15 cellular contexts compared by ENCODE assay signal in the genomic region with DNA sequence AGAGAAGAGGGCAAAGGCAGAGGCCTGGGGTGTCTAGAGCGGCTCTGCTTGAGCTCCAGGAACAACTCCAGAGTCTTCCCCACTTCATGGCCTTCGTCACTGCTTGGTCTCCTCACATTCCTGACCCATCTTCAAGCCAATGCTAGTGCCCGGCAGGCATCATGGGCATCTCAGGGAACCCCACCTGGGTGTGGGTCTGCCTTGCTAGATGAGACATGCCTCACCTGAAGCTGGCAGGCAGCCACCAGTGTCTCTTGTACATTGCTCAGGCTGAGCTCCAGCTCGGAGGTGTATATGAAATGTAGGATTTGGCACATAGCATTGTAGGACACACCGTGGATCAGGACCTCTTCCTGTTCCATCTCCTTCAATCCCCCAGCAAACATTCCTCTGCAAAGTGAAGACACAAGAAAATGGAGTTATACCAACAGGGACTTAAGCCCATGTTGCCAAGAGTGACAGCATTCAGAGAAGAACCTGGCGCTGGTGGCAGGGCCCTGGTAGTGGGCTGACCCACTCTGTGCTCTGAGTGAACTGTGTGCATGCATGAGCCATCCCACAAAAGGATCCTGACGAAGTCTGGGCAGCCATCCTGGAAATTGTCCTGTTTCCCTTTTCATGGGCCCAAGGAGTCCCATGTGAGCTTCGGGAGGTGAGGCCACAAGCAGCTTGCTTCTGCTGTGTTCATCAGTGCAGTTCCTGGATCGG. TPM values are rescaled to one million over a fixed set of nuclear protein-coding genes. Genes with fewer than 3 reads are reported as not detected.
DNase-seq lines count a peak whose midpoint lies in the region; ATAC-seq and TF ChIP-seq lines count a peak whose summit lies in the region.
"Had no signal": no experiment of that assay in that cellular context is flagged by ENCODE, and none has a peak within 500 bp of the region (broad histone marks: within the 10 kb centered on the region; RNA-seq: fewer than 3 reads in every experiment).

No MANE protein-coding gene starts in this region.

- no peak for TF ChIP-seq POLR2A in spleen (IDR thresholded peaks at IDR 0.05)

- peaks cover 6% of the 10 kb centered on the region for H3K36me3 ChIP-seq in CD8-positive, alpha-beta T cell (ENCODE audit: insufficient read depth, low read length)
- H3K36me3 ChIP-seq in spleen: peaks cover 0 to 32% (median 13%) of the 10 kb centered on the region in 6 donors

- peaks cover 32% of the 10 kb centered on the region for H3K4me1 ChIP-seq in CD8-positive, alpha-beta T cell (ENCODE audit: insufficient read depth, low read length)
- H3K4me1 ChIP-seq in spleen: peaks cover 0 to 18% (median 1%) of the 10 kb centered on the region in 6 donors

- POLR2A ChIA-PET in CD8-positive, alpha-beta T cell (lab: Charles Lee): interaction anchor here (0.9 to 1.4 kb wide), 3 partner anchors 13 to 23 kb away, joined by 3 to 4 read pairs (median 3); no protein-coding TSS in a partner anchor
- POLR2A ChIA-PET in T-cell (lab: Charles Lee): no interaction called here

- no peak for DNase-seq in CD8-positive, alpha-beta T cell
- DNase-seq in T-cell: no peak
- DNase-seq in epithelial cell of esophagus (ENCODE audit: low read depth): peak; percentile 16
- peak; percentile 45 for DNase-seq in spleen
- no peak for DNase-seq in NCI-H446 treated with DMSO at 0.1 percent for 48 hours (lab: John Stamatoyannopoulos, UW)
- no peak for DNase-seq in epidermal melanocyte (ENCODE audit: insufficient read length, low spot score)
- DNase-seq: CD4-positive, alpha-beta T cell; COR-L47; DND-41; GDM1; GM23248 had no signal

- no peak overlapping the region for H3K4me3 Mint-ChIP-seq in CD8-positive, alpha-beta T cell
- no peak overlapping the region for H3K4me3 Mint-ChIP-seq in T-cell
- H3K4me3 Mint-ChIP-seq: B cell; CD4-positive, alpha-beta T cell; IgD-negative memory B cell had no signal

- no peaks in the 10 kb centered on the region for H3K27me3 ChIP-seq in CD8-positive, alpha-beta T cell (ENCODE audit: insufficient read depth, low read length)
- no peaks in the 10 kb centered on the region for H3K27me3 ChIP-seq in spleen (replicated peaks in 1 of 7)

- no peak overlapping the region for H3K27ac ChIP-seq in CD8-positive, alpha-beta T cell (ENCODE audit: low read depth, low read length)
- H3K27ac ChIP-seq in spleen: no peak overlapping the region
- H3K27ac ChIP-seq: GM23248 had no signal

- 93 to 98% (median 96%) methylated on average over 9 of the region's 9 CpGs for WGBS in spleen, 5 donors

- no peaks in the 10 kb centered on the region for H3K9me3 Mint-ChIP-seq in CD8-positive, alpha-beta T cell
- no peaks in the 10 kb centered on the region for H3K9me3 Mint-ChIP-seq in T-cell
- H3K9me3 Mint-ChIP-seq: CD4-positive, alpha-beta T cell had no signal

- no peak overlapping the region for H3K4me3 ChIP-seq in CD8-positive, alpha-beta T cell (ENCODE audit: low read depth, low read length)
- H3K4me3 ChIP-seq in epithelial cell of esophagus (ENCODE audit: low read length) (no peak overlapping the region), spleen (no peak overlapping the region)
- H3K4me3 ChIP-seq: GM23248 had no signal

- no peaks in the 10 kb centered on the region for H3K27me3 Mint-ChIP-seq in CD8-positive, alpha-beta T cell (ENCODE audit: low read depth)
- H3K27me3 Mint-ChIP-seq in T-cell: no peaks in the 10 kb centered on the region
- H3K27me3 Mint-ChIP-seq: B cell; CD4-positive, alpha-beta T cell; IgD-negative memory B cell had no signal

- H3K36me3 Mint-ChIP-seq in CD8-positive, alpha-beta T cell: peaks cover 25% of the 10 kb centered on the region
- H3K36me3 Mint-ChIP-seq in T-cell: peaks cover 20% of the 10 kb centered on the region

- peak overlapping the region; percentile 60 for H3K27ac Mint-ChIP-seq in CD8-positive, alpha-beta T cell
- H3K27ac Mint-ChIP-seq in T-cell: peak overlapping the region; percentile 61 to 62
- H3K27ac Mint-ChIP-seq: CD4-positive, alpha-beta T cell had no signal

- CTCF ChIA-PET in CD8-positive, alpha-beta T cell (lab: Charles Lee): interaction anchor here (0.6 to 1.0 kb wide), 2 partner anchors 14 to 53 kb away, joined by 3 read pairs; no protein-coding TSS in a partner anchor
- CTCF ChIA-PET in T-cell (lab: Charles Lee): no interaction called here

- H3K9me3 ChIP-seq in CD8-positive, alpha-beta T cell (ENCODE audit: low read length): no peaks in the 10 kb centered on the region
- no peaks in the 10 kb centered on the region for H3K9me3 ChIP-seq in spleen

- TF ChIP-seq CTCF in CD8-positive, alpha-beta T cell (IDR thresholded peaks at IDR 0.05): no peak
- no peak for TF ChIP-seq CTCF in epithelial cell of esophagus (IDR thresholded peaks at IDR 0.05; ENCODE audit: insufficient read depth, low read depth, low read length, missing control alignments)
- TF ChIP-seq CTCF in spleen (IDR thresholded peaks at IDR 0.05 in 8 of 11, conservative IDR thresholded peaks at IDR 0.05 in 3 of 11): no peak

- peaks cover 38% of the 10 kb centered on the region for H3K4me1 Mint-ChIP-seq in CD8-positive, alpha-beta T cell (ENCODE audit: low read depth)
- H3K4me1 Mint-ChIP-seq in T-cell: peaks cover 41 to 64% (median 50%) of the 10 kb centered on the region in 3 donors

- intact Hi-C loops in CD8-positive, alpha-beta T cell (cut with DNase I, micrococcal nuclease): no loop called here
- intact Hi-C loops in spleen (cut with DNase I; ENCODE audit: low total_unique reads): no loop called here

- ATAC-seq in CD8-positive, alpha-beta T cell: no peak
- ATAC-seq in T-cell (replicated peaks in 1 of 4): no peak
- no peak for ATAC-seq in GM21737 (IDR thresholded peaks at IDR 0.05; ENCODE audit: unreplicated experiment)
- ATAC-seq: HCT116 had no signal

RNA-seq across cellular contexts. Expression of gene KLHL22, which starts 24.3 kb away (rescaled TPM):
- 10 to 100 TPM; 24.6 to 27.3 TPM for total RNA-seq in CD8-positive, alpha-beta T cell
- total RNA-seq in T-cell (10 to 100 TPM; 42.0 to 57.8 (median 47.1) TPM), spleen (10 to 100 TPM; 20.9 to 40.6 (median 36.0) TPM)
- 10 to 100 TPM; 14.0 to 20.8 (median 15.4) TPM for polyA plus RNA-seq in spleen

RNA-seq across cellular contexts. Expression of gene SCARF2, which starts 33.7 kb away (rescaled TPM):
- 1 to 10 TPM; 2.6 to 2.7 TPM for total RNA-seq in CD8-positive, alpha-beta T cell
- 1 to 10 TPM; 1.6 to 3.1 (median 2.9) TPM for total RNA-seq in T-cell
- 10 to 100 TPM in 5 of 7 donors, 1 to 10 TPM in 2; 7.1 to 18.0 (median 10.6) TPM for total RNA-seq in spleen
- polyA plus RNA-seq in spleen: 1 to 10 TPM; 1.1 to 3.0 (median 1.2) TPM

RNA-seq across cellular contexts. Expression of gene MED15, which starts 36.1 kb away (rescaled TPM):
- 100 to 1,000 TPM; 316 TPM for total RNA-seq in CD8-positive, alpha-beta T cell
- total RNA-seq in T-cell: 100 to 1,000 TPM; 214 to 317 (median 262) TPM
- total RNA-seq in spleen: 100 to 1,000 TPM in 4 of 7 donors, 10 to 100 TPM in 3; 76.4 to 162 (median 118) TPM
- 10 to 100 TPM; 32.2 to 80.1 (median 78.3) TPM for polyA plus RNA-seq in spleen

Comparison
In these comparisons a context has a peak if more than half of its experiments do, and no peak if none do; other contexts are left out.
1. DNase-seq: peak in epithelial cell of esophagus (single experiment) and spleen (single experiment); none in CD8-positive, alpha-beta T cell (0 of 7), T-cell (0 of 34), NCI-H446 treated with DMSO at 0.1 percent for 48 hours (single experiment) and epidermal melanocyte (single experiment).